Comparison of ENCODE assay signal across 23 cellular contexts in genomic region chr7:5612695-5613094, GRCh38. TPM values are rescaled to one million over a fixed set of nuclear protein-coding genes. Genes with fewer than 3 reads are reported as not detected.
DNase-seq lines count a peak whose midpoint lies in the region; ATAC-seq and TF ChIP-seq lines count a peak whose summit lies in the region.
"Had no signal": no experiment of that assay in that cellular context is flagged by ENCODE, and none has a peak within 500 bp of the region (broad histone marks: within the 10 kb centered on the region; RNA-seq: fewer than 3 reads in every experiment).

No MANE protein-coding gene starts in this region.

- no peak overlapping the region for H3K27ac Mint-ChIP-seq in endodermal cell
- H3K27ac Mint-ChIP-seq in CD8-positive, alpha-beta T cell: no peak overlapping the region
- no peak overlapping the region for H3K27ac Mint-ChIP-seq in activated T-helper 2 cell treated with anti-CD3 and anti-CD28 coated beads, Interferon-gamma antibody, Interleukin-2, Interleukin-4, amounts not matched to agents 10 μg/mL and 5 μg/mL and 100 μg/mL, durations not matched to agents 14 hours and 24 hours and 36 hours
- H3K27ac Mint-ChIP-seq: B cell had no signal

- H3K4me2 ChIP-seq in neural cell (ENCODE audit: low read length): no peak overlapping the region

- H3K4me1 Mint-ChIP-seq in endodermal cell: peaks cover 2% of the 10 kb centered on the region
- H3K4me1 Mint-ChIP-seq in CD8-positive, alpha-beta T cell (ENCODE audit: low read depth): no peaks in the 10 kb centered on the region
- H3K4me1 Mint-ChIP-seq in activated T-helper 2 cell treated with anti-CD3 and anti-CD28 coated beads, Interferon-gamma antibody, Interleukin-2, Interleukin-4, amounts not matched to agents 10 μg/mL and 5 μg/mL and 100 μg/mL, durations not matched to agents 14 hours and 24 hours and 36 hours (ENCODE audit: low read depth): no peaks in the 10 kb centered on the region
- H3K4me1 Mint-ChIP-seq: B cell had no signal

- ATAC-seq in Panc1: peak; percentile 24; the same call in 1 of the 2 replicates
- no peak for ATAC-seq in CD8-positive, alpha-beta T cell
- no peak for ATAC-seq in GM21515 (IDR thresholded peaks at IDR 0.05; ENCODE audit: unreplicated experiment)
- ATAC-seq: GM12878, T-helper 17 cell had no signal

- no peaks in the 10 kb centered on the region for H4K20me1 ChIP-seq in neural cell (ENCODE audit: insufficient read depth)

- no peaks in the 10 kb centered on the region for H3K36me3 Mint-ChIP-seq in endodermal cell (ENCODE audit: low read depth)
- peaks cover 3% of the 10 kb centered on the region for H3K36me3 Mint-ChIP-seq in CD8-positive, alpha-beta T cell
- H3K36me3 Mint-ChIP-seq in activated T-helper 2 cell treated with anti-CD3 and anti-CD28 coated beads, Interferon-gamma antibody, Interleukin-2, Interleukin-4, amounts not matched to agents 10 μg/mL and 5 μg/mL and 100 μg/mL, durations not matched to agents 14 hours and 24 hours and 36 hours (ENCODE audit: low read depth): no peaks in the 10 kb centered on the region

- DNase-seq in Panc1 (ENCODE audit: low read depth, low spot score) (no peak), endodermal cell (peak; percentile 49), GM10266 (ENCODE audit: extremely low spot score) (no peak)
- no peak for DNase-seq in CD8-positive, alpha-beta T cell
- no peak for DNase-seq in activated T-helper 2 cell treated with anti-CD3 and anti-CD28 coated beads, Interferon-gamma antibody, Interleukin-2, Interleukin-4, amounts not matched to agents 10 μg/mL and 5 μg/mL and 100 μg/mL, durations not matched to agents 14 hours and 24 hours and 36 hours (ENCODE audit: low spot score)
- DNase-seq: HFFc6, KG1, MG63, NCI-H1105 treated with DMSO at 0.1 percent for 48 hours, NCI-H146, NCI-H1930, NCI-H2107, NCI-H446 treated with DMSO at 0.1 percent for 48 hours, NCI-H526, SIG-M5, T-helper 17 cell had no signal

- intact Hi-C loops in Panc1 (cut with micrococcal nuclease; ENCODE audit: unreplicated experiment): no loop called here
- intact Hi-C loops in CD8-positive, alpha-beta T cell (cut with DNase I, micrococcal nuclease): no loop called here
- intact Hi-C loops in activated T-helper 2 cell treated with anti-CD3 and anti-CD28 coated beads, Interferon-gamma antibody, Interleukin-2, Interleukin-4, amounts not matched to agents 10 μg/mL and 5 μg/mL and 100 μg/mL, durations not matched to agents 14 hours and 24 hours and 36 hours (cut with micrococcal nuclease): no loop called here

- H3K4me1 ChIP-seq in Panc1 (ENCODE audit: control insufficient read depth, insufficient read depth, low read length) (no peaks in the 10 kb centered on the region), endodermal cell (ENCODE audit: control insufficient read depth, insufficient read depth, low read length) (no peaks in the 10 kb centered on the region)
- H3K4me1 ChIP-seq in CD8-positive, alpha-beta T cell (ENCODE audit: insufficient read depth, low read length): no peaks in the 10 kb centered on the region
- H3K4me1 ChIP-seq: HAP-1 had no signal

- H3K27me3 ChIP-seq in Panc1 (ENCODE audit: control insufficient read depth, insufficient read depth, low read length): no peaks in the 10 kb centered on the region
- H3K27me3 ChIP-seq in endodermal cell (ENCODE audit: control insufficient read depth, insufficient read depth, low read length, poor library complexity, severe bottlenecking): no peaks in the 10 kb centered on the region
- no peaks in the 10 kb centered on the region for H3K27me3 ChIP-seq in neural cell (ENCODE audit: insufficient read depth, low read depth, low read length)
- no peaks in the 10 kb centered on the region for H3K27me3 ChIP-seq in CD8-positive, alpha-beta T cell (ENCODE audit: insufficient read depth, low read length)
- H3K27me3 ChIP-seq: MG63 had no signal

- H3K9me2 ChIP-seq in neural cell (ENCODE audit: insufficient read depth, low read length): no peaks in the 10 kb centered on the region

- BruUV-seq in Panc1 (replicated peaks; lab: Mats Ljungman, UMichigan): no TSS peak

- no peak for TF ChIP-seq EP300 in neural cell (conservative IDR thresholded peaks at IDR 0.05; ENCODE audit: poor library complexity, severe bottlenecking)

- no peak overlapping the region for H3K9ac ChIP-seq in endodermal cell (ENCODE audit: extremely low read depth, low read length, poor library complexity, severe bottlenecking)
- H3K9ac ChIP-seq in neural cell (ENCODE audit: low read length): no peak overlapping the region

- no peak overlapping the region for H3K4me3 Mint-ChIP-seq in endodermal cell
- no peak overlapping the region for H3K4me3 Mint-ChIP-seq in CD8-positive, alpha-beta T cell
- H3K4me3 Mint-ChIP-seq in activated T-helper 2 cell treated with anti-CD3 and anti-CD28 coated beads, Interferon-gamma antibody, Interleukin-2, Interleukin-4, amounts not matched to agents 10 μg/mL and 5 μg/mL and 100 μg/mL, durations not matched to agents 14 hours and 24 hours and 36 hours (ENCODE audit: low read depth): no peak overlapping the region
- H3K4me3 Mint-ChIP-seq: B cell, HFFc6, T-helper 17 cell had no signal

- in situ Hi-C loops in Panc1 (cut with HindIII; ENCODE audit: low pct_unique_long_range_greater_than_20kb, low sequenced_read_pairs): no loop called here

- no peaks in the 10 kb centered on the region for H3K9me3 Mint-ChIP-seq in endodermal cell
- no peaks in the 10 kb centered on the region for H3K9me3 Mint-ChIP-seq in CD8-positive, alpha-beta T cell
- no peaks in the 10 kb centered on the region for H3K9me3 Mint-ChIP-seq in activated T-helper 2 cell treated with anti-CD3 and anti-CD28 coated beads, Interferon-gamma antibody, Interleukin-2, Interleukin-4, amounts not matched to agents 10 μg/mL and 5 μg/mL and 100 μg/mL, durations not matched to agents 14 hours and 24 hours and 36 hours
- H3K9me3 Mint-ChIP-seq: HFFc6 had no signal

- CTCF ChIA-PET in Panc1 (lab: Charles Lee): no interaction called here
- CTCF ChIA-PET in CD8-positive, alpha-beta T cell (lab: Charles Lee): no interaction called here

- H2AFZ ChIP-seq in neural cell (ENCODE audit: low read depth, low read length): no peak overlapping the region

- H3F3A ChIP-seq in neural cell (ENCODE audit: insufficient read depth, low read length, poor library complexity, severe bottlenecking): no peaks in the 10 kb centered on the region

- H3K79me2 ChIP-seq in neural cell (replicated peaks; ENCODE audit: insufficient read depth, low read length): no peaks in the 10 kb centered on the region

- no peak for TF ChIP-seq CTCF in Panc1 (IDR thresholded peaks at IDR 0.05)
- TF ChIP-seq CTCF in endodermal cell (conservative IDR thresholded peaks at IDR 0.05): no peak
- TF ChIP-seq CTCF in neural cell (IDR thresholded peaks at IDR 0.05; ENCODE audit: poor library complexity, severe bottlenecking): no peak
- no peak for TF ChIP-seq CTCF in CD8-positive, alpha-beta T cell (IDR thresholded peaks at IDR 0.05)
- TF ChIP-seq CTCF in GM10266 (IDR thresholded peaks at IDR 0.05; ENCODE audit: control insufficient read depth, insufficient read depth, low read depth, missing control alignments): no peak

- WGBS in endodermal cell (ENCODE audit: insufficient coverage in 1 of 2, insufficient read length in 1 of 2), 2 experiments: 83 to 95% methylated on average over 1 to 6 of the region's 6 CpGs

- TF ChIP-seq RAD21 in neural cell (conservative IDR thresholded peaks at IDR 0.05): no peak

- H3K36me3 ChIP-seq in Panc1 (ENCODE audit: control insufficient read depth, insufficient read depth, low read length) (no peaks in the 10 kb centered on the region), endodermal cell (ENCODE audit: control insufficient read depth, insufficient read depth, low read length) (no peaks in the 10 kb centered on the region), neural cell (ENCODE audit: insufficient read depth, low read length) (no peaks in the 10 kb centered on the region)
- no peaks in the 10 kb centered on the region for H3K36me3 ChIP-seq in CD8-positive, alpha-beta T cell (ENCODE audit: insufficient read depth, low read length)
- H3K36me3 ChIP-seq: HAP-1 had no signal

- H3K4me3 ChIP-seq in Panc1 (ENCODE audit: low read depth in 2 of 2, low read length in 2 of 2): no peak overlapping the region
- no peak overlapping the region for H3K4me3 ChIP-seq in endodermal cell (ENCODE audit: low read length)
- H3K4me3 ChIP-seq in neural cell (ENCODE audit: low read length): no peak overlapping the region
- H3K4me3 ChIP-seq in CD8-positive, alpha-beta T cell (ENCODE audit: low read depth, low read length): no peak overlapping the region
- H3K4me3 ChIP-seq: GM12878, HAP-1, MG63, SK-N-MC had no signal

- POLR2A ChIA-PET in Panc1 (lab: Charles Lee): no interaction called here
- POLR2A ChIA-PET in CD8-positive, alpha-beta T cell (lab: Charles Lee): no interaction called here

- no peak overlapping the region for H3K27ac ChIP-seq in Panc1 (ENCODE audit: low read length)
- no peak overlapping the region for H3K27ac ChIP-seq in endodermal cell (ENCODE audit: low read depth, low read length)
- no peak overlapping the region for H3K27ac ChIP-seq in neural cell (ENCODE audit: low read length)
- H3K27ac ChIP-seq in CD8-positive, alpha-beta T cell (ENCODE audit: low read depth, low read length): no peak overlapping the region
- H3K27ac ChIP-seq: C4-2B, SK-N-MC had no signal

- H3K9me3 ChIP-seq in Panc1 (ENCODE audit: control insufficient read depth, insufficient read depth, low read depth, low read length) (no peaks in the 10 kb centered on the region), endodermal cell (ENCODE audit: control insufficient read depth, low read length) (no peaks in the 10 kb centered on the region), neural cell (ENCODE audit: low read length) (no peaks in the 10 kb centered on the region)
- no peaks in the 10 kb centered on the region for H3K9me3 ChIP-seq in CD8-positive, alpha-beta T cell (ENCODE audit: low read length)
- H3K9me3 ChIP-seq: HAP-1, MG63 had no signal

- no peaks in the 10 kb centered on the region for H3K27me3 Mint-ChIP-seq in endodermal cell (ENCODE audit: insufficient read depth)
- no peaks in the 10 kb centered on the region for H3K27me3 Mint-ChIP-seq in CD8-positive, alpha-beta T cell (ENCODE audit: low read depth)
- no peaks in the 10 kb centered on the region for H3K27me3 Mint-ChIP-seq in activated T-helper 2 cell treated with anti-CD3 and anti-CD28 coated beads, Interferon-gamma antibody, Interleukin-2, Interleukin-4, amounts not matched to agents 10 μg/mL and 5 μg/mL and 100 μg/mL, durations not matched to agents 14 hours and 24 hours and 36 hours (ENCODE audit: low read depth)
- H3K27me3 Mint-ChIP-seq: B cell, T-helper 17 cell had no signal

TF ChIP-seq in neural cell, 6 proteins besides CTCF, POLR2A, EP300 and RAD21:
- TF ChIP-seq SMC3 (conservative IDR thresholded peaks at IDR 0.05; ENCODE audit: poor library complexity): no peak
- TF ChIP-seq POLR2AphosphoS5 (IDR thresholded peaks at IDR 0.05): peak; percentile 2

RNA-seq across cellular contexts. Expression of gene FSCN1, which starts 20.1 kb away (rescaled TPM):
- total RNA-seq in Panc1 (2021; ENCODE audit: unreplicated experiment) (327 TPM), endodermal cell (100 to 1,000 TPM; 691 to 720 TPM)
- polyA plus RNA-seq in Panc1 (2012; ENCODE audit: insufficient read length): 487 TPM
- polyA plus RNA-seq in endodermal cell (2013, experiment 1 of 2): 358 TPM
- 364 TPM for polyA plus RNA-seq in endodermal cell (2013, experiment 2 of 2)
- 207 and 242 TPM in 2 replicates for polyA plus RNA-seq in neural cell
- polyA minus RNA-seq in neural cell: 292 and 359 TPM in 2 replicates
- total RNA-seq in CD8-positive, alpha-beta T cell: 1 to 10 TPM; 7.5 to 8.0 TPM
- total RNA-seq in activated T-helper 2 cell treated with anti-CD3 and anti-CD28 coated beads, Interferon-gamma antibody, Interleukin-2, Interleukin-4, amounts not matched to agents 10 μg/mL and 5 μg/mL and 100 μg/mL, durations not matched to agents 14 hours and 24 hours and 36 hours: 30.3 and 30.7 TPM in 2 replicates

Comparison
In these comparisons a context has a peak if more than half of its experiments do, and no peak if none do; other contexts are left out.
1. RNA of gene FSCN1, which starts 20.1 kb away (total RNA-seq): 691 to 720 TPM in endodermal cell and 327 TPM in Panc1 (single experiment); 30.3 to 30.7 TPM in activated T-helper 2 cell treated with anti-CD3 and anti-CD28 coated beads, Interferon-gamma antibody, Interleukin-2, Interleukin-4, amounts not matched to agents 10 μg/mL and 5 μg/mL and 100 μg/mL, durations not matched to agents 14 hours and 24 hours and 36 hours and 7.5 to 8.0 TPM in CD8-positive, alpha-beta T cell; every median in the first group is over 10 times any median in the second.